Comparison of ENCODE assay signal across 8 cellular contexts in the genomic region with DNA sequence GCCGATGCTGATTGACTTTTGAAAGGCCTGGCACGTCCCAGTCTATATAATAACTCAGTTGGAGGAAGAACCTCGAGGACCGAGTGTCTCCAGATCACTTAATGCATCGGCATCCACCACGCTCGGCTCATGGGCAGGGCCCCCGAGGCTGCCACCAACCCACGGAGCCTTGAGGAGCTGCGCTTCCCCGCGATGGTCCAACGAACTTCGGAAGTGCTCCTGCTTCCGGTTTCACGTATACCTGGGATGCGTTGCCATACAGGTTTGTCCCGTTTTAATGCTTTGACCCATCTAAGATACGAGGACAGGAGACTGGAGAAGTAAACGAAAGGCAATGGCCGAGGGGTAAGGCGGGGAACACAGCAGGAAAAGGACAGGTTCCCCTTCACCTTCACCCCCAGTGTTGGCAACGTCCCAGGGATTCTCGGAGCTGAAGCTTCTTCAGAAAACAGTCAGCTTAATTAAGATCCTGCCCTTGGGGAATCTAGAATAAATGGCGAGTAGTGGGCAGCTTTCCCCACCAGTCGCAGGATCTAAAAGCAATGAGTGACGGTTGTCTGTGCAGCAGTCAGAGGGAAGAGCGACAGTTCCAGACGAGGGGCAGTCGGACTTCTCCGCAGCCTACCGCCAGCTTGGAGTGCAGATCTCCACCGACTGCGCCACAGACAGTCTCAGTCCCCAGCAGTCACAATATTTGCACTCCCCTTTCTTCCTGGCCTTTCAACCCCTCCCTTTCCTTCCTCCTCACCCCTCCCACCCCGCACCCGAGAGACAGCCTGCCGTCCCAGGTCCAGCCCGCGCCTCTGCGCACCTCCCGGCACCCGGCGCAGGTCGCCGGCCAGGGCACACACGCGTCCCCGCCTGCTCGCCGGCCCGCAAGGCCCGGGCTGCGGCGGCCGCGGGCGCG. TPM values are rescaled to one million over a fixed set of nuclear protein-coding genes. Genes with fewer than 3 reads are reported as not detected.
DNase-seq lines count a peak whose midpoint lies in the region; ATAC-seq and TF ChIP-seq lines count a peak whose summit lies in the region.

No MANE protein-coding gene starts in this region.

- H3K4me1 ChIP-seq in ACC112 (ENCODE audit: control insufficient read depth, insufficient read depth, low read length, unreplicated experiment) (no peaks in the 10 kb centered on the region), adipocyte (ENCODE audit: control insufficient read depth, insufficient read depth, low read length) (peaks cover 6% of the 10 kb centered on the region), right lobe of liver (peaks cover 0 to 14% (median 3%) of the 10 kb centered on the region in 4 donors), urinary bladder (ENCODE audit: insufficient read depth) (peaks cover 3% of the 10 kb centered on the region)

- no peak overlapping the region for H3K9ac ChIP-seq in adipocyte (ENCODE audit: low read length)

- H3K79me2 ChIP-seq in ACC112 (ENCODE audit: control insufficient read depth, insufficient read depth, low read length, unreplicated experiment): no peaks in the 10 kb centered on the region

- H3K27ac ChIP-seq in ACC112 (ENCODE audit: low read depth, low read length) (no peak overlapping the region), right lobe of liver (no peak overlapping the region), urinary bladder (ENCODE audit: low read depth) (no peak overlapping the region)

- peak; percentile 66 for DNase-seq in NCI-H510A (lab: John Stamatoyannopoulos, UW)
- no peak for DNase-seq in adipocyte (ENCODE audit: low read depth)
- DNase-seq in right lobe of liver: peak in 2 of 3 donors; percentile 57 to 59
- DNase-seq in activated CD4-positive, alpha-beta T cell treated with anti-CD3 and anti-CD28 coated beads for 1 hour: no peak

- peak overlapping the region; percentile 25 for H2AFZ ChIP-seq in ACC112 (ENCODE audit: low read length, unreplicated experiment)

- TF ChIP-seq POLR2A in right lobe of liver (IDR thresholded peaks at IDR 0.05): no peak

- intact Hi-C loops in right lobe of liver (cut with DNase I): no loop called here

- H3K27me3 ChIP-seq in ACC112 (ENCODE audit: insufficient read depth, low read length) (peaks cover 88% of the 10 kb centered on the region), adipocyte (replicated peaks; ENCODE audit: control insufficient read depth, insufficient read depth, low read length) (peaks cover 72% of the 10 kb centered on the region), right lobe of liver (peaks cover 10 to 59% of the 10 kb centered on the region in 2 donors)

- peak; percentile 50 for ATAC-seq in GM18868 (IDR thresholded peaks at IDR 0.05; ENCODE audit: unreplicated experiment)
- peak; percentile 46 for ATAC-seq in HG03039 (IDR thresholded peaks at IDR 0.05; ENCODE audit: unreplicated experiment)
- ATAC-seq in right lobe of liver: peak in 2 of 4 donors; percentile 48 to 60

- no peak for TF ChIP-seq CTCF in right lobe of liver (IDR thresholded peaks at IDR 0.05)

- peak overlapping the region; percentile 73 for H3K4me3 ChIP-seq in ACC112 (ENCODE audit: low read depth, low read length)
- H3K4me3 ChIP-seq in adipocyte (ENCODE audit: low read length): peak overlapping the region; percentile 72
- H3K4me3 ChIP-seq in right lobe of liver: peak overlapping the region; percentile 27 to 57 (median 40)
- peak overlapping the region; percentile 53 for H3K4me3 ChIP-seq in urinary bladder (ENCODE audit: low read depth, low read length)

- 4% methylated on average over 33 of the region's 58 CpGs for WGBS in right lobe of liver (ENCODE audit: insufficient coverage, low coverage, low lambda C conversion rate, missing lambda C conversion rate)
- WGBS in urinary bladder: 3% methylated on average over 58 of the region's 58 CpGs

- H3K36me3 ChIP-seq in ACC112 (ENCODE audit: insufficient read depth, low read length) (no peaks in the 10 kb centered on the region), adipocyte (ENCODE audit: control insufficient read depth, insufficient read depth, low read length, severe bottlenecking) (no peaks in the 10 kb centered on the region), right lobe of liver (no peaks in the 10 kb centered on the region), urinary bladder (ENCODE audit: insufficient read depth) (no peaks in the 10 kb centered on the region)

- H3K9me3 ChIP-seq in adipocyte (ENCODE audit: control insufficient read depth, low read length) (peaks cover 13% of the 10 kb centered on the region), right lobe of liver (no peaks in the 10 kb centered on the region)

RNA-seq across cellular contexts. Expression of gene SP8, which starts 10.7 kb away (rescaled TPM):
- total RNA-seq in right lobe of liver (not detected), urinary bladder (0.11 TPM)
- polyA plus RNA-seq in urinary bladder: not detected

Comparison
In these comparisons a context has a peak if more than half of its experiments do, and no peak if none do; other contexts are left out.
1. DNase-seq: peak in NCI-H510A (single experiment) and right lobe of liver (2 of 3); none in adipocyte (single experiment) and activated CD4-positive, alpha-beta T cell treated with anti-CD3 and anti-CD28 coated beads for 1 hour (single experiment).
2. Peak in every context shown above with its lines, with median percentiles within 50 percentile points of each other: H3K4me3 ChIP-seq.